Comparison of ENCODE assay signal across 10 cellular contexts in genomic region chr6:154408906-154409500, GRCh38. TPM values are rescaled to one million over a fixed set of nuclear protein-coding genes. Genes with fewer than 3 reads are reported as not detected.
DNase-seq lines count a peak whose midpoint lies in the region; ATAC-seq and TF ChIP-seq lines count a peak whose summit lies in the region.
"Had no signal": no experiment of that assay in that cellular context is flagged by ENCODE, and none has a peak within 500 bp of the region (broad histone marks: within the 10 kb centered on the region; RNA-seq: fewer than 3 reads in every experiment).

No MANE protein-coding gene starts in this region.

- TF ChIP-seq CTCF in LNCAP (IDR thresholded peaks at IDR 0.05): 0 out of 2 replicates have a peak, but pooled peaks have one; percentile 8
- no peak for TF ChIP-seq CTCF in coronary artery (IDR thresholded peaks at IDR 0.05)
- peak in 2 of 6 experiments; percentile 8 to 15 for TF ChIP-seq CTCF in Peyer's patch (IDR thresholded peaks at IDR 0.05)

- H2AK5ac ChIP-seq in mesenchymal stem cell (ENCODE audit: low read length, severe bottlenecking): no peak overlapping the region

- no peak overlapping the region for H4K91ac ChIP-seq in mesenchymal stem cell (ENCODE audit: low read length)

- ATAC-seq in GM18519 (IDR thresholded peaks at IDR 0.05; ENCODE audit: low FRiP score, unreplicated experiment): no peak
- ATAC-seq: T-cell had no signal

- no peak overlapping the region for H3K18ac ChIP-seq in mesenchymal stem cell (ENCODE audit: low read depth in 1 of 2, low read length in 2 of 2)

- H3K27me3 ChIP-seq in mesenchymal stem cell (ENCODE audit: control insufficient read depth in 1 of 2, insufficient read depth in 1 of 2, low read length in 2 of 2) (no peaks in the 10 kb centered on the region), Peyer's patch (no peaks in the 10 kb centered on the region)
- H3K27me3 ChIP-seq: testis had no signal

- H3K9me3 ChIP-seq in mesenchymal stem cell (ENCODE audit: control insufficient read depth, low read length) (no peaks in the 10 kb centered on the region), Peyer's patch (no peaks in the 10 kb centered on the region)
- H3K9me3 ChIP-seq: testis had no signal

- no peak overlapping the region for H3K9ac ChIP-seq in mesenchymal stem cell (ENCODE audit: low read length)

- DNase-seq in Caki2 (ENCODE audit: low read depth) (peak; percentile 21), coronary artery (ENCODE audit: low spot score) (no peak), mesenchymal stem cell (peak; percentile 36), Peyer's patch (no peak), NCI-H1694 (lab: John Stamatoyannopoulos, UW) (no peak)
- no peak for DNase-seq in stimulated activated CD4-positive, alpha-beta T cell treated with anti-CD3 and anti-CD28 coated beads, Interleukin-1b, Interleukin-23, amount 100 ng/mL, for 48 hours
- DNase-seq: testis had no signal

- H3K27ac ChIP-seq in coronary artery (peak overlapping the region; percentile 84 to 93), mesenchymal stem cell (ENCODE audit: low read length, poor library complexity, severe bottlenecking) (no peak overlapping the region), Peyer's patch (peak overlapping the region in 1 of 4 donors; percentile 74)

- no peak overlapping the region for H2BK15ac ChIP-seq in mesenchymal stem cell (ENCODE audit: low read depth, poor library complexity, severe bottlenecking)

- TF ChIP-seq POLR2A in Peyer's patch (IDR thresholded peaks at IDR 0.05): no peak

- H4K8ac ChIP-seq in mesenchymal stem cell (ENCODE audit: low read length): no peak overlapping the region

- 53% methylated on average over 3 of the region's 4 CpGs for WGBS in mesenchymal stem cell

- in situ Hi-C loops in Caki2 (cut with HindIII; ENCODE audit: low pct_unique_long_range_greater_than_20kb, low sequenced_read_pairs): no loop called here

- no peak overlapping the region for H2BK5ac ChIP-seq in mesenchymal stem cell (ENCODE audit: low read depth, low read length, poor library complexity, severe bottlenecking)

- H3K4me2 ChIP-seq in mesenchymal stem cell (ENCODE audit: low read length, poor library complexity, severe bottlenecking): no peak overlapping the region

- H3K23ac ChIP-seq in mesenchymal stem cell (ENCODE audit: low read length in 2 of 2): no peak overlapping the region

- H3K4me3 ChIP-seq in coronary artery (no peak overlapping the region), mesenchymal stem cell (ENCODE audit: insufficient read depth in 1 of 2, low read depth in 1 of 2, low read length in 2 of 2) (no peak overlapping the region), Peyer's patch (no peak overlapping the region)
- H3K4me3 ChIP-seq: testis had no signal

- peaks cover 20% of the 10 kb centered on the region for H3K79me1 ChIP-seq in mesenchymal stem cell (replicated peaks; ENCODE audit: low read length, poor library complexity, severe bottlenecking)

- H3K36me3 ChIP-seq in mesenchymal stem cell (ENCODE audit: control insufficient read depth in 1 of 2, insufficient read depth in 2 of 2, low read depth in 1 of 2, low read length in 2 of 2): peaks cover 5 to 30% of the 10 kb centered on the region in 2 experiments
- H3K36me3 ChIP-seq in Peyer's patch: peaks cover 0 to 53% (median 0%) of the 10 kb centered on the region in 3 donors

- no peak overlapping the region for H2BK120ac ChIP-seq in mesenchymal stem cell (ENCODE audit: low read depth, low read length)

- no peak overlapping the region for H2BK12ac ChIP-seq in mesenchymal stem cell (ENCODE audit: low read length in 2 of 2)

- H2AFZ ChIP-seq in mesenchymal stem cell (ENCODE audit: low read depth, low read length): no peak overlapping the region

- no peak overlapping the region for H3K14ac ChIP-seq in mesenchymal stem cell (ENCODE audit: low read length in 2 of 2)

- H3K4me1 ChIP-seq in mesenchymal stem cell (ENCODE audit: control insufficient read depth, insufficient read depth, low read depth, low read length): peaks cover 11% of the 10 kb centered on the region
- no peaks in the 10 kb centered on the region for H3K4me1 ChIP-seq in Peyer's patch

- peak overlapping the region in 1 of 2 experiments; percentile 31 for H3K4ac ChIP-seq in mesenchymal stem cell (ENCODE audit: low read depth in 1 of 2, low read length in 2 of 2)

RNA-seq across cellular contexts. Expression of gene IPCEF1, which starts 52.4 kb away (rescaled TPM):
- total RNA-seq in Caki2 (2014; rRNA removed; shearing (Covaris generic); ENCODE audit: low replicate concordance): 0.20 and 0.29 TPM in 2 replicates
- 0.04 TPM for polyA plus RNA-seq in mesenchymal stem cell (2013, experiment 1 of 2)
- 0.07 TPM for polyA plus RNA-seq in mesenchymal stem cell (2013, experiment 2 of 2)
- 10 to 100 TPM in 2 of 4 donors, 1 to 10 TPM in 2; 2.1 to 19.8 (median 9.4) TPM for total RNA-seq in Peyer's patch

Comparison
In these comparisons a context has a peak if more than half of its experiments do, and no peak if none do; other contexts are left out.
1. DNase-seq: peak in Caki2 (single experiment) and mesenchymal stem cell (single experiment); none in coronary artery (single experiment), Peyer's patch (0 of 3), stimulated activated CD4-positive, alpha-beta T cell treated with anti-CD3 and anti-CD28 coated beads, Interleukin-1b, Interleukin-23, amount 100 ng/mL, for 48 hours (single experiment) and NCI-H1694 (single experiment).